In genomic region chr17:48646183-48647102, GRCh38 we compare ENCODE assay signal across 9 cellular contexts. TPM values are rescaled to one million over a fixed set of nuclear protein-coding genes. Genes with fewer than 3 reads are reported as not detected.
DNase-seq lines count a peak whose midpoint lies in the region; ATAC-seq, FAIRE-seq and TF ChIP-seq lines count a peak whose summit lies in the region.
"Had no signal": no experiment of that assay in that cellular context is flagged by ENCODE, and none has a peak within 500 bp of the region (broad histone marks: within the 10 kb centered on the region; RNA-seq: fewer than 3 reads in every experiment).

No MANE protein-coding gene starts in this region.

- TF ChIP-seq RAD21 in A549 (conservative IDR thresholded peaks at IDR 0.05 in 1 of 2, IDR thresholded peaks at IDR 0.05 in 1 of 2) = no peak

- peak; percentile 76 to 79 for ATAC-seq in A549
- peak; percentile 52 for ATAC-seq in GM21447 (IDR thresholded peaks at IDR 0.05; ENCODE audit: unreplicated experiment)
- ATAC-seq in GM21737 (IDR thresholded peaks at IDR 0.05; ENCODE audit: unreplicated experiment) = no peak

- DNase-seq in A549 (ENCODE audit: low read depth in 1 of 2, low spot score in 1 of 2) (peak; percentile 64 to 80), islet precursor cell (peak; percentile 95), NCI-H1436 (lab: John Stamatoyannopoulos, UW) (no peak), CD1c-positive myeloid dendritic cell (ENCODE audit: extremely low spot score) (no peak), DMS114 treated with DMSO at 0.1 percent for 48 hours (lab: John Stamatoyannopoulos, UW; ENCODE audit: unreplicated experiment) (no peak)
- DNase-seq in activated CD4-positive, alpha-beta T cell treated with anti-CD3 and anti-CD28 coated beads, Interleukin-2, amount 10 ng/mL, durations not matched to agents 7 days and 5 days = no peak

- H3K9me3 ChIP-seq in A549 = no peaks in the 10 kb centered on the region

- H3K4me1 ChIP-seq in A549 = peaks cover 34% of the 10 kb centered on the region

- TF ChIP-seq CTCF in A549 (IDR thresholded peaks at IDR 0.05) = no peak

- no peak for FAIRE-seq in A549 (lab: Jason Lieb, UNC)

- WGBS in A549 (ENCODE audit: missing lambda C conversion rate) = 31% methylated on average over 34 of the region's 80 CpGs

- peak; percentile 35 for TF ChIP-seq POLR2A in A549 (IDR thresholded peaks at IDR 0.05; ENCODE audit: low read length)

- POLR2A ChIA-PET in A549 (lab: Yijun Ruan, JAX) = interaction anchor here (0.6 to 0.7 kb wide), 2 partner anchors 10 to 452 kb away, joined by 4 to 5 read pairs; no protein-coding TSS in a partner anchor
- POLR2A ChIA-PET in activated CD4-positive, alpha-beta T cell treated with anti-CD3 and anti-CD28 coated beads, Interleukin-2, amount 10 ng/mL, durations not matched to agents 7 days and 5 days (lab: Charles Lee) = no interaction called here

- H3K4me3 ChIP-seq in A549 = peak overlapping the region; percentile 74

- H3K4me1 Mint-ChIP-seq in activated CD4-positive, alpha-beta T cell treated with anti-CD3 and anti-CD28 coated beads, Interleukin-2, amount 10 ng/mL, durations not matched to agents 7 days and 5 days = peaks cover 21% of the 10 kb centered on the region

- H3K4me3 Mint-ChIP-seq in activated CD4-positive, alpha-beta T cell treated with anti-CD3 and anti-CD28 coated beads, Interleukin-2, amount 10 ng/mL, durations not matched to agents 7 days and 5 days = peak overlapping the region; percentile 70

- peak overlapping the region; percentile 68 for H3K4me2 ChIP-seq in A549

- H3K27ac Mint-ChIP-seq in activated CD4-positive, alpha-beta T cell treated with anti-CD3 and anti-CD28 coated beads, Interleukin-2, amount 10 ng/mL, durations not matched to agents 7 days and 5 days = peak overlapping the region; percentile 13

- CTCF ChIA-PET in A549 (lab: Yijun Ruan, JAX) = interaction anchor here (1.1 to 3.6 kb wide), 7 partner anchors 10 to 145 kb away, joined by 3 to 25 read pairs (median 8); partner anchors contain the start of gene HOXB9
- CTCF ChIA-PET in activated CD4-positive, alpha-beta T cell treated with anti-CD3 and anti-CD28 coated beads, Interleukin-2, amount 10 ng/mL, durations not matched to agents 7 days and 5 days (lab: Charles Lee) = interaction anchor here (1.1 to 2.7 kb wide), 2 partner anchors 10 to 25 kb away, joined by 4 to 9 read pairs; no protein-coding TSS in a partner anchor

- H3K9me3 Mint-ChIP-seq in activated CD4-positive, alpha-beta T cell treated with anti-CD3 and anti-CD28 coated beads, Interleukin-2, amount 10 ng/mL, durations not matched to agents 7 days and 5 days = no peaks in the 10 kb centered on the region

- H3K36me3 Mint-ChIP-seq in activated CD4-positive, alpha-beta T cell treated with anti-CD3 and anti-CD28 coated beads, Interleukin-2, amount 10 ng/mL, durations not matched to agents 7 days and 5 days (ENCODE audit: low read depth) = peaks cover 1% of the 10 kb centered on the region

- no peak for TF ChIP-seq EP300 in A549 (IDR thresholded peaks at IDR 0.05)

- peak overlapping the region; percentile 92 to 95 for H3K27ac ChIP-seq in A549

- peaks cover 81% of the 10 kb centered on the region for H3K27me3 Mint-ChIP-seq in activated CD4-positive, alpha-beta T cell treated with anti-CD3 and anti-CD28 coated beads, Interleukin-2, amount 10 ng/mL, durations not matched to agents 7 days and 5 days

TF ChIP-seq in A549, 52 proteins besides CTCF, POLR2A, EP300 and RAD21:
- TF ChIP-seq HMGXB4 (CRISPR knock-in tag; IDR thresholded peaks at IDR 0.05; ENCODE audit: borderline replicate concordance) (no peak), PBX3 (IDR thresholded peaks at IDR 0.05) (0 out of 2 replicates have a peak, but pooled peaks have one; percentile 45), KDM5A (IDR thresholded peaks at IDR 0.05) (peak; percentile 34; the same call in 1 of the 2 replicates), PHF8 (IDR thresholded peaks at IDR 0.05; ENCODE audit: borderline replicate concordance, low read depth) (peak; percentile 38), MAX (IDR thresholded peaks at IDR 0.05) (peak; percentile 28), JUN (IDR thresholded peaks at IDR 0.05) (peak in 1 of 2 experiments; percentile 71; a peak in 2 of 5 replicates), ATOH8 (CRISPR knock-in tag; IDR thresholded peaks at IDR 0.05; ENCODE audit: low read depth) (0 out of 2 replicates have a peak, but pooled peaks have one; percentile 17), ZFP36 (IDR thresholded peaks at IDR 0.05; ENCODE audit: borderline replicate concordance, partially characterized antibody) (no peak)

RNA-seq across cellular contexts. Expression of gene HOXB9, which starts 20.3 kb away (rescaled TPM):
- polyA plus RNA-seq in A549 (2011; rRNA removed) (22.0 and 24.6 TPM in 2 replicates), A549 (2017; fragmentation: RNase III; extraction: RNeasy Plus Mini Kit Qiagen cat#74134 plus additional on column Dnase treatment) (5.6 to 7.3 TPM (median 6.2 TPM) in 3 replicates)
- polyA plus RNA-seq in A549 (2012; cell fraction: cytosol; rRNA removed) = 10.3 and 12.9 TPM in 2 replicates
- polyA plus RNA-seq in A549 (2012; cell fraction: nucleus; rRNA removed) = 11.1 and 12.9 TPM in 2 replicates
- 10.4 and 12.1 TPM in 2 replicates for polyA minus RNA-seq in A549 (2011; rRNA and poly(A)+ RNA removed)
- not detected for total RNA-seq in activated CD4-positive, alpha-beta T cell treated with anti-CD3 and anti-CD28 coated beads, Interleukin-2, amount 10 ng/mL, durations not matched to agents 7 days and 5 days

RNA-seq across cellular contexts. Expression of gene HOXB8, which starts 31.4 kb away (rescaled TPM):
- polyA plus RNA-seq in A549 (2011; rRNA removed) (8.9 and 11.1 TPM in 2 replicates), A549 (2017; fragmentation: RNase III; extraction: RNeasy Plus Mini Kit Qiagen cat#74134 plus additional on column Dnase treatment) (4.6 to 5.8 TPM (median 4.7 TPM) in 3 replicates)
- polyA plus RNA-seq in A549 (2012; cell fraction: cytosol; rRNA removed) = 12.3 and 15.2 TPM in 2 replicates
- 12.8 and 13.1 TPM in 2 replicates for polyA plus RNA-seq in A549 (2012; cell fraction: nucleus; rRNA removed)
- polyA minus RNA-seq in A549 (2011; rRNA and poly(A)+ RNA removed) = 4.1 and 5.1 TPM in 2 replicates
- not detected for total RNA-seq in activated CD4-positive, alpha-beta T cell treated with anti-CD3 and anti-CD28 coated beads, Interleukin-2, amount 10 ng/mL, durations not matched to agents 7 days and 5 days
- total RNA-seq: T-helper 2 cell treated with Interferon-gamma antibody and Interleukin-4, amounts not matched to agents 100 ng/mL and 5 ng/mL, for 36 hours had no signal

RNA-seq across cellular contexts. Expression of gene HOXB7, which starts 35.6 kb away (rescaled TPM):
- polyA plus RNA-seq in A549 (2011; rRNA removed) (15.4 and 22.3 TPM in 2 replicates), A549 (2017; fragmentation: RNase III; extraction: RNeasy Plus Mini Kit Qiagen cat#74134 plus additional on column Dnase treatment) (27.4 to 32.3 TPM (median 27.4 TPM) in 3 replicates)
- polyA plus RNA-seq in A549 (2012; cell fraction: cytosol; rRNA removed) = 16.9 TPM in 2 replicates
- 9.0 and 12.5 TPM in 2 replicates for polyA plus RNA-seq in A549 (2012; cell fraction: nucleus; rRNA removed)
- polyA minus RNA-seq in A549 (2011; rRNA and poly(A)+ RNA removed) = 6.5 and 6.6 TPM in 2 replicates
- under 1 TPM; 0.25 to 0.30 TPM for total RNA-seq in activated CD4-positive, alpha-beta T cell treated with anti-CD3 and anti-CD28 coated beads, Interleukin-2, amount 10 ng/mL, durations not matched to agents 7 days and 5 days

RNA-seq across cellular contexts. Expression of gene HOXB6, which starts 41.7 kb away (rescaled TPM):
- polyA plus RNA-seq in A549 (2011; rRNA removed) (9.4 and 10.2 TPM in 2 replicates), A549 (2017; fragmentation: RNase III; extraction: RNeasy Plus Mini Kit Qiagen cat#74134 plus additional on column Dnase treatment) (12.3 to 14.9 TPM (median 14.7 TPM) in 3 replicates)
- polyA plus RNA-seq in A549 (2012; cell fraction: cytosol; rRNA removed) = 8.7 and 9.0 TPM in 2 replicates
- 48.0 and 49.7 TPM in 2 replicates for polyA plus RNA-seq in A549 (2012; cell fraction: nucleus; rRNA removed)
- 4.4 and 4.9 TPM in 2 replicates for polyA minus RNA-seq in A549 (2011; rRNA and poly(A)+ RNA removed)
- total RNA-seq in activated CD4-positive, alpha-beta T cell treated with anti-CD3 and anti-CD28 coated beads, Interleukin-2, amount 10 ng/mL, durations not matched to agents 7 days and 5 days = not detected
- total RNA-seq: T-helper 2 cell treated with Interferon-gamma antibody and Interleukin-4, amounts not matched to agents 100 ng/mL and 5 ng/mL, for 36 hours had no signal

RNA-seq across cellular contexts. Expression of gene HOXB5, which starts 52.9 kb away (rescaled TPM):
- polyA plus RNA-seq in A549 (2011; rRNA removed) = 2.5 and 2.7 TPM in 2 replicates
- polyA plus RNA-seq in A549 (2012; cell fraction: cytosol; rRNA removed) = 1.9 and 2.5 TPM in 2 replicates
- polyA plus RNA-seq in A549 (2012; cell fraction: nucleus; rRNA removed) = 21.9 and 24.5 TPM in 2 replicates
- 2.1 to 3.0 TPM (median 2.4 TPM) in 3 replicates for polyA plus RNA-seq in A549 (2017; fragmentation: RNase III; extraction: RNeasy Plus Mini Kit Qiagen cat#74134 plus additional on column Dnase treatment)
- polyA minus RNA-seq in A549 (2011; rRNA and poly(A)+ RNA removed) = 0.39 and 0.74 TPM in 2 replicates
- total RNA-seq in activated CD4-positive, alpha-beta T cell treated with anti-CD3 and anti-CD28 coated beads, Interleukin-2, amount 10 ng/mL, durations not matched to agents 7 days and 5 days = not detected

Comparison
In these comparisons a context has a peak if more than half of its experiments do, and no peak if none do; other contexts are left out.
1. DNase-seq: peak in A549 (2 of 2) and islet precursor cell (single experiment); none in activated CD4-positive, alpha-beta T cell treated with anti-CD3 and anti-CD28 coated beads, Interleukin-2, amount 10 ng/mL, durations not matched to agents 7 days and 5 days (single experiment), NCI-H1436 (single experiment), CD1c-positive myeloid dendritic cell (single experiment) and DMS114 treated with DMSO at 0.1 percent for 48 hours (single experiment).